ENCODE assay signal across 8 cellular contexts in the genomic region with DNA sequence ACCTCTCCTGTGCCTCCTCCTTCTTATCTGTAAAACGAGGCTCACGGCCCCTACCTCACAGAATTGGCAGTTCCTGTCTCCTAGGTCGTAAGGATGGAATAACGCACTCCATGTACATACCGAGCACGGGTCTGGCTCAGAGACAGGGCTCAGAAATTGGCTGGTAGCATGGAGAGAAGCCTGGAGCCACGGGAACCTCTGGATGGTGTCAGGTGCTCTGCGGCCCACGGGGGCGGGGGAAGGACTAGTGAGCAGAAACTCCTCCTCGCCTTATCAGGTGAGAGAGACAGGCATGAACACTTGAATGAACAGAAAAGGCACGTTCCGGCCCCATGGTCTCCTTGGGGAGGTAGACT. TPM values are rescaled to one million over a fixed set of nuclear protein-coding genes. Genes with fewer than 3 reads are reported as not detected.
DNase-seq lines count a peak whose midpoint lies in the region; ATAC-seq and TF ChIP-seq lines count a peak whose summit lies in the region.

No MANE protein-coding gene starts in this region.

- H3K4me3 ChIP-seq in fibroblast of lung (replicated peaks in 1 of 4; ENCODE audit: control extremely low read depth in 1 of 4, insufficient read depth in 1 of 4, low read depth in 3 of 4, low read length in 4 of 4) = peak overlapping the region; percentile 3 to 60 (median 45)
- H3K4me3 ChIP-seq in osteoblast (ENCODE audit: insufficient read depth, low read length) = peak overlapping the region; percentile 69

- POLR2A ChIA-PET in HEK293T (lab: Yijun Ruan, JAX) = interaction anchor here (0.9 to 2.9 kb wide), 5 partner anchors 10 to 357 kb away, joined by 3 to 28 read pairs (median 3); a partner anchor contains a TSS

- H3K4me1 ChIP-seq in ES-I3 (ENCODE audit: insufficient read depth, low read length) (peaks cover 41% of the 10 kb centered on the region), fibroblast of lung (ENCODE audit: control insufficient read depth, extremely low read depth, insufficient read depth, low read length) (no peaks in the 10 kb centered on the region), osteoblast (ENCODE audit: insufficient read depth, low read length) (peaks cover 17% of the 10 kb centered on the region)

- peak overlapping the region; percentile 92 for H2AFZ ChIP-seq in fibroblast of lung (ENCODE audit: low read length)
- H2AFZ ChIP-seq in osteoblast (ENCODE audit: low read length) = peak overlapping the region; percentile 99

- peak overlapping the region; percentile 61 for H3K9ac ChIP-seq in ES-I3 (ENCODE audit: low read depth, low read length)
- H3K9ac ChIP-seq in fibroblast of lung (ENCODE audit: insufficient read depth, low read length) = peak overlapping the region; percentile 8

- H3K79me2 ChIP-seq in fibroblast of lung (ENCODE audit: control insufficient read depth, insufficient read depth, low read length) (no peaks in the 10 kb centered on the region), osteoblast (ENCODE audit: insufficient read depth, low read length) (no peaks in the 10 kb centered on the region)

- ATAC-seq in SK-N-SH treated with all-trans-retinoic acid at 6 μM for 48 hours = peak; percentile 27; the same call in 2 of the 3 replicates

- no peak overlapping the region for H3K27ac ChIP-seq in fibroblast of lung (ENCODE audit: insufficient read depth, low read length)
- no peak overlapping the region for H3K27ac ChIP-seq in osteoblast (ENCODE audit: low read depth, low read length)

- H3K27me3 ChIP-seq in fibroblast of lung (ENCODE audit: control insufficient read depth, insufficient read depth, low read length) = no peaks in the 10 kb centered on the region
- H3K27me3 ChIP-seq in osteoblast (ENCODE audit: insufficient read depth, low read length) = no peaks in the 10 kb centered on the region

- peak overlapping the region; percentile 61 for H3K4me2 ChIP-seq in fibroblast of lung (ENCODE audit: extremely low read depth, insufficient read depth, low read length)
- H3K4me2 ChIP-seq in osteoblast (ENCODE audit: insufficient read depth, low read length) = peak overlapping the region; percentile 98

- no peaks in the 10 kb centered on the region for H3K36me3 ChIP-seq in ES-I3 (ENCODE audit: insufficient read depth, low read length)
- no peaks in the 10 kb centered on the region for H3K36me3 ChIP-seq in fibroblast of lung (ENCODE audit: control insufficient read depth, insufficient read depth, low read length)
- H3K36me3 ChIP-seq in osteoblast (ENCODE audit: insufficient read depth, low read length) = no peaks in the 10 kb centered on the region

- no peaks in the 10 kb centered on the region for H4K20me1 ChIP-seq in fibroblast of lung (ENCODE audit: control insufficient read depth, extremely low read depth, insufficient read depth, low read length)
- no peaks in the 10 kb centered on the region for H4K20me1 ChIP-seq in osteoblast (ENCODE audit: insufficient read depth, low read length)

- DNase-seq in HEK293T (ENCODE audit: extremely low spot score) (peak; percentile 50), fibroblast of lung (ENCODE audit: low read depth in 2 of 2) (peak in 1 of 2 donors; percentile 7), osteoblast (ENCODE audit: insufficient read length, low spot score, missing footprints) (no peak), amniotic stem cell (lab: John Stamatoyannopoulos, UW) (no peak), DMS114 treated with DMSO at 0.1 percent for 48 hours (lab: John Stamatoyannopoulos, UW; ENCODE audit: unreplicated experiment) (no peak)
- no peak for DNase-seq in activated CD4-positive, CD25-positive, alpha-beta regulatory T cell treated with anti-CD3 and anti-CD28 coated beads, Interleukin-2, amount 50 U/mL, for 72 hours

- H3K9me3 ChIP-seq in ES-I3 (ENCODE audit: control insufficient read depth, insufficient read depth, low read length) (no peaks in the 10 kb centered on the region), fibroblast of lung (ENCODE audit: control insufficient read depth, insufficient read depth, low read depth, low read length) (no peaks in the 10 kb centered on the region), osteoblast (ENCODE audit: low read depth, low read length) (no peaks in the 10 kb centered on the region)

- TF ChIP-seq CTCF in fibroblast of lung (conservative IDR thresholded peaks at IDR 0.05 in 1 of 2, IDR thresholded peaks at IDR 0.05 in 1 of 2; ENCODE audit: low read depth in 1 of 2, low read length in 2 of 2) = no peak
- TF ChIP-seq CTCF in osteoblast (IDR thresholded peaks at IDR 0.05; ENCODE audit: extremely low read depth, low read depth, low read length) = no peak

- CTCF ChIA-PET in HEK293T (lab: Yijun Ruan, JAX) = interaction anchor here (0.6 to 2.5 kb wide), 12 partner anchors 11 to 871 kb away, joined by 3 to 16 read pairs (median 3); a partner anchor contains a TSS

TF ChIP-seq in HEK293T, 16 proteins besides CTCF, POLR2A, EP300 and RAD21:
- 0 out of 2 replicates have a peak, but pooled peaks have one; percentile 20 for TF ChIP-seq L3MBTL2 (conservative IDR thresholded peaks at IDR 0.05)
- no peak for TF ChIP-seq SUZ12 (IDR thresholded peaks at IDR 0.05)

TF ChIP-seq in SK-N-SH treated with all-trans-retinoic acid at 6 μM for 48 hours, 23 proteins besides CTCF, POLR2A, EP300 and RAD21:
- TF ChIP-seq SNAI2 (CRISPR knock-in tag; IDR thresholded peaks at IDR 0.05) = no peak
- no peak for TF ChIP-seq RARB (CRISPR knock-in tag; IDR thresholded peaks at IDR 0.05)
- no peak for TF ChIP-seq ZNF8 (CRISPR knock-in tag; IDR thresholded peaks at IDR 0.05)
- no peak for TF ChIP-seq BACH2 (CRISPR knock-in tag; IDR thresholded peaks at IDR 0.05; ENCODE audit: borderline replicate concordance)
- TF ChIP-seq PPARA (CRISPR knock-in tag; IDR thresholded peaks at IDR 0.05; ENCODE audit: borderline replicate concordance) = no peak
- TF ChIP-seq TOX (CRISPR knock-in tag; IDR thresholded peaks at IDR 0.05; ENCODE audit: borderline replicate concordance) = no peak
- TF ChIP-seq, protein P1, sequence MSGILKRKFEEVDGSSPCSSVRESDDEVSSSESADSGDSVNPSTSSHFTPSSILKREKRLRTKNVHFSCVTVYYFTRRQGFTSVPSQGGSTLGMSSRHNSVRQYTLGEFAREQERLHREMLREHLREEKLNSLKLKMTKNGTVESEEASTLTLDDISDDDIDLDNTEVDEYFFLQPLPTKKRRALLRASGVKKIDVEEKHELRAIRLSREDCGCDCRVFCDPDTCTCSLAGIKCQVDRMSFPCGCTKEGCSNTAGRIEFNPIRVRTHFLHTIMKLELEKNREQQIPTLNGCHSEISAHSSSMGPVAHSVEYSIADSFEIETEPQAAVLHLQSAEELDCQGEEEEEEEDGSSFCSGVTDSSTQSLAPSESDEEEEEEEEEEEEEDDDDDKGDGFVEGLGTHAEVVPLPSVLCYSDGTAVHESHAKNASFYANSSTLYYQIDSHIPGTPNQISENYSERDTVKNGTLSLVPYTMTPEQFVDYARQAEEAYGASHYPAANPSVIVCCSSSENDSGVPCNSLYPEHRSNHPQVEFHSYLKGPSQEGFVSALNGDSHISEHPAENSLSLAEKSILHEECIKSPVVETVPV (CRISPR knock-in tag; IDR thresholded peaks at IDR 0.05) = no peak
- no peak for TF ChIP-seq ESRRG (CRISPR knock-in tag; IDR thresholded peaks at IDR 0.05)
- TF ChIP-seq GLIS3 (CRISPR knock-in tag; IDR thresholded peaks at IDR 0.05) = no peak
- TF ChIP-seq, protein P2, sequence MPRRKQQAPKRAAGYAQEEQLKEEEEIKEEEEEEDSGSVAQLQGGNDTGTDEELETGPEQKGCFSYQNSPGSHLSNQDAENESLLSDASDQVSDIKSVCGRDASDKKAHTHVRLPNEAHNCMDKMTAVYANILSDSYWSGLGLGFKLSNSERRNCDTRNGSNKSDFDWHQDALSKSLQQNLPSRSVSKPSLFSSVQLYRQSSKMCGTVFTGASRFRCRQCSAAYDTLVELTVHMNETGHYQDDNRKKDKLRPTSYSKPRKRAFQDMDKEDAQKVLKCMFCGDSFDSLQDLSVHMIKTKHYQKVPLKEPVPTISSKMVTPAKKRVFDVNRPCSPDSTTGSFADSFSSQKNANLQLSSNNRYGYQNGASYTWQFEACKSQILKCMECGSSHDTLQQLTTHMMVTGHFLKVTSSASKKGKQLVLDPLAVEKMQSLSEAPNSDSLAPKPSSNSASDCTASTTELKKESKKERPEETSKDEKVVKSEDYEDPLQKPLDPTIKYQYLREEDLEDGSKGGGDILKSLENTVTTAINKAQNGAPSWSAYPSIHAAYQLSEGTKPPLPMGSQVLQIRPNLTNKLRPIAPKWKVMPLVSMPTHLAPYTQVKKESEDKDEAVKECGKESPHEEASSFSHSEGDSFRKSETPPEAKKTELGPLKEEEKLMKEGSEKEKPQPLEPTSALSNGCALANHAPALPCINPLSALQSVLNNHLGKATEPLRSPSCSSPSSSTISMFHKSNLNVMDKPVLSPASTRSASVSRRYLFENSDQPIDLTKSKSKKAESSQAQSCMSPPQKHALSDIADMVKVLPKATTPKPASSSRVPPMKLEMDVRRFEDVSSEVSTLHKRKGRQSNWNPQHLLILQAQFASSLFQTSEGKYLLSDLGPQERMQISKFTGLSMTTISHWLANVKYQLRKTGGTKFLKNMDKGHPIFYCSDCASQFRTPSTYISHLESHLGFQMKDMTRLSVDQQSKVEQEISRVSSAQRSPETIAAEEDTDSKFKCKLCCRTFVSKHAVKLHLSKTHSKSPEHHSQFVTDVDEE (CRISPR knock-in tag; IDR thresholded peaks at IDR 0.05) = no peak
- TF ChIP-seq, protein P3, sequence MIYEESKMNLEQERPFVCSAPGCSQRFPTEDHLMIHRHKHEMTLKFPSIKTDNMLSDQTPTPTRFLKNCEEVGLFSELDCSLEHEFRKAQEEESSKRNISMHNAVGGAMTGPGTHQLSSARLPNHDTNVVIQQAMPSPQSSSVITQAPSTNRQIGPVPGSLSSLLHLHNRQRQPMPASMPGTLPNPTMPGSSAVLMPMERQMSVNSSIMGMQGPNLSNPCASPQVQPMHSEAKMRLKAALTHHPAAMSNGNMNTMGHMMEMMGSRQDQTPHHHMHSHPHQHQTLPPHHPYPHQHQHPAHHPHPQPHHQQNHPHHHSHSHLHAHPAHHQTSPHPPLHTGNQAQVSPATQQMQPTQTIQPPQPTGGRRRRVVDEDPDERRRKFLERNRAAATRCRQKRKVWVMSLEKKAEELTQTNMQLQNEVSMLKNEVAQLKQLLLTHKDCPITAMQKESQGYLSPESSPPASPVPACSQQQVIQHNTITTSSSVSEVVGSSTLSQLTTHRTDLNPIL (CRISPR knock-in tag; IDR thresholded peaks at IDR 0.05; ENCODE audit: low read depth) = no peak
- no peak for TF ChIP-seq ZNF70 (CRISPR knock-in tag; IDR thresholded peaks at IDR 0.05)
- TF ChIP-seq TCF4 (CRISPR knock-in tag; IDR thresholded peaks at IDR 0.05; ENCODE audit: borderline replicate concordance) = no peak

RNA-seq across cellular contexts. Expression of a gene that starts 15.4 kb away (rescaled TPM):
- total RNA-seq in fibroblast of lung (not detected in 2 replicates), osteoblast (not detected in 2 replicates)
- not detected in 2 replicates for polyA plus RNA-seq in fibroblast of lung
- not detected in 2 replicates for polyA plus RNA-seq in fibroblast of lung (2012)
- not detected in 2 replicates for polyA minus RNA-seq in fibroblast of lung (ENCODE audit: low replicate concordance)
